10 cellular contexts compared by ENCODE assay signal in genomic region chr2:85524567-85524923, GRCh38. TPM values are rescaled to one million over a fixed set of nuclear protein-coding genes. Genes with fewer than 3 reads are reported as not detected.
DNase-seq lines count a peak whose midpoint lies in the region; ATAC-seq and TF ChIP-seq lines count a peak whose summit lies in the region.
"Had no signal": no experiment of that assay in that cellular context is flagged by ENCODE, and none has a peak within 500 bp of the region (broad histone marks: within the 10 kb centered on the region; RNA-seq: fewer than 3 reads in every experiment).

No MANE protein-coding gene starts in this region.

- H3K4me1 ChIP-seq in Peyer's patch = peaks cover 0 to 22% (median 0%) of the 10 kb centered on the region in 4 donors

- DNase-seq in D341Med (ENCODE audit: low spot score) (peak; percentile 49), Peyer's patch (no peak), left cardiac atrium (no peak), retina (peak; percentile 47), kidney tubule cell (ENCODE audit: low spot score) (no peak)
- DNase-seq: activated naive CD4-positive, alpha-beta T cell treated with anti-CD3 and anti-CD28 coated beads, Interleukin-2, amount 10 ng/mL, durations not matched to agents 7 days and 5 days; SW 1271 had no signal

- no peaks in the 10 kb centered on the region for H3K36me3 ChIP-seq in Peyer's patch

- ATAC-seq in left cardiac atrium (peak; percentile 71 to 79), HG03439 (IDR thresholded peaks at IDR 0.05; ENCODE audit: unreplicated experiment) (no peak), HG02763 (IDR thresholded peaks at IDR 0.05; ENCODE audit: unreplicated experiment) (no peak), HG02840 (IDR thresholded peaks at IDR 0.05; ENCODE audit: low FRiP score, unreplicated experiment) (no peak)

- no peaks in the 10 kb centered on the region for H3K27me3 ChIP-seq in Peyer's patch

- H3K27ac ChIP-seq in Peyer's patch = peak overlapping the region in 3 of 4 donors; percentile 25 to 50 (median 35)

- intact Hi-C loops in left cardiac atrium (cut with DNase I) = no loop called here

- no peak overlapping the region for H3K4me3 ChIP-seq in Peyer's patch

- no peak for TF ChIP-seq POLR2A in Peyer's patch (IDR thresholded peaks at IDR 0.05)

- no peak for TF ChIP-seq CTCF in Peyer's patch (IDR thresholded peaks at IDR 0.05)

- H3K9me3 ChIP-seq in Peyer's patch = no peaks in the 10 kb centered on the region

RNA-seq across cellular contexts. Expression of gene MAT2A, which starts 14.4 kb away (rescaled TPM):
- 100 to 1,000 TPM; 113 to 189 (median 140) TPM for total RNA-seq in Peyer's patch
- total RNA-seq in left cardiac atrium = 100 to 1,000 TPM; 107 to 389 TPM

RNA-seq across cellular contexts. Expression of gene GGCX, which starts 36.7 kb away (rescaled TPM):
- 10 to 100 TPM; 21.3 to 38.0 (median 31.1) TPM for total RNA-seq in Peyer's patch
- 10 to 100 TPM; 34.0 to 37.3 TPM for total RNA-seq in left cardiac atrium

RNA-seq across cellular contexts. Expression of gene VAMP8, which starts 52.8 kb away (rescaled TPM):
- total RNA-seq in Peyer's patch (100 to 1,000 TPM in 2 of 4 donors, 10 to 100 TPM in 2; 75.1 to 189 (median 112) TPM), left cardiac atrium (10 to 100 TPM; 30.3 to 54.8 TPM)

RNA-seq across cellular contexts. Expression of gene VAMP5, which starts 59.7 kb away (rescaled TPM):
- 10 to 100 TPM in 3 of 4 donors, 1 to 10 TPM in 1; 6.5 to 18.2 (median 16.0) TPM for total RNA-seq in Peyer's patch
- total RNA-seq in left cardiac atrium = 10 to 100 TPM; 84.7 to 91.4 TPM

Comparison
In these comparisons a context has a peak if more than half of its experiments do, and no peak if none do; other contexts are left out.
1. DNase-seq: peak in D341Med (single experiment) and retina (single experiment); none in Peyer's patch (0 of 3), left cardiac atrium (single experiment) and kidney tubule cell (single experiment).
2. ATAC-seq: peak in left cardiac atrium (2 of 2); none in HG03439 (single experiment), HG02763 (single experiment) and HG02840 (single experiment).